Comparison of ENCODE assay signal across 24 cellular contexts in the genomic region with DNA sequence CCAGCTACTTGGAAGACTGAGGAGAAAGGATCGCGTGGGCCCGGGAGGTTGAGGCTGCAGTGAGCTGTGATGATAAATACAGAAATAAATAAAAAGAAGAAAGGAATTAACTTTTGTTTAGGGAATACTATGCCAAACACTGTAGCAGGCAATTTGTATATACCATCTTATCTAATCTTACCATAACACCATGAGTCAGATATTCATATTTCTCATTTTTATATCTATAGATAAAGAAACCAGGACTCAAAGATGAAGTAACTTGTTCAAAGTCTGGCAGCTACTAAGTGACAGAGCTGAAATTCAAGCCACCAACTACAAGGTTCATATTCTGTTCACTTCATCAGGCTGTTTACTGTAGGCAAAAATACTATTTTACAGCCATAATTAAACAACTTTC.
DNase-seq lines count a peak whose midpoint lies in the region; ATAC-seq lines count a peak whose summit lies in the region.
"Had no signal": no experiment of that assay in that cellular context is flagged by ENCODE, and none has a peak within 500 bp of the region (broad histone marks: within the 10 kb centered on the region; RNA-seq: fewer than 3 reads in every experiment).

No MANE protein-coding gene starts in this region.

- H3K4me1 Mint-ChIP-seq in activated CD4-positive, alpha-beta T cell treated with anti-CD3 and anti-CD28 coated beads for 36 hours = peaks cover 82% of the 10 kb centered on the region
- peaks cover 46 to 84% (median 67%) of the 10 kb centered on the region in 4 donors for H3K4me1 Mint-ChIP-seq in CD4-positive, CD25-positive, alpha-beta regulatory T cell
- H3K4me1 Mint-ChIP-seq in T-helper 2 cell treated with Interferon-gamma antibody and Interleukin-4, amounts not matched to agents 5 μg/mL and 100 μg/mL, for 36 hours (ENCODE audit: low read depth) = peaks cover 86% of the 10 kb centered on the region
- peaks cover 68% of the 10 kb centered on the region for H3K4me1 Mint-ChIP-seq in dendritic cell treated with granulocyte-macrophage colony-stimulating factor and Interleukin-4, amounts not matched to agents 40 ng/mL and 50 ng/mL, for 4 days (ENCODE audit: low read depth)

- H3K36me3 Mint-ChIP-seq in activated CD4-positive, alpha-beta T cell treated with anti-CD3 and anti-CD28 coated beads for 36 hours (ENCODE audit: low read depth) = peaks cover 14% of the 10 kb centered on the region
- H3K36me3 Mint-ChIP-seq in CD4-positive, CD25-positive, alpha-beta regulatory T cell = peaks cover 3% of the 10 kb centered on the region
- peaks cover 47% of the 10 kb centered on the region for H3K36me3 Mint-ChIP-seq in T-helper 2 cell treated with Interferon-gamma antibody and Interleukin-4, amounts not matched to agents 5 μg/mL and 100 μg/mL, for 36 hours (ENCODE audit: low read depth)
- no peaks in the 10 kb centered on the region for H3K36me3 Mint-ChIP-seq in dendritic cell treated with granulocyte-macrophage colony-stimulating factor and Interleukin-4, amounts not matched to agents 40 ng/mL and 50 ng/mL, for 4 days (ENCODE audit: low read depth)

- peak overlapping the region; percentile 82 for H3K27ac Mint-ChIP-seq in activated CD4-positive, alpha-beta T cell treated with anti-CD3 and anti-CD28 coated beads for 36 hours
- H3K27ac Mint-ChIP-seq in CD4-positive, CD25-positive, alpha-beta regulatory T cell = peak overlapping the region; percentile 2 to 94 (median 84)
- peak overlapping the region; percentile 96 for H3K27ac Mint-ChIP-seq in T-helper 2 cell treated with Interferon-gamma antibody and Interleukin-4, amounts not matched to agents 5 μg/mL and 100 μg/mL, for 36 hours
- peak overlapping the region; percentile 79 for H3K27ac Mint-ChIP-seq in dendritic cell treated with granulocyte-macrophage colony-stimulating factor and Interleukin-4, amounts not matched to agents 40 ng/mL and 50 ng/mL, for 4 days
- H3K27ac Mint-ChIP-seq: progenitor cell of endocrine pancreas had no signal

- CTCF ChIA-PET in activated CD4-positive, alpha-beta T cell treated with anti-CD3 and anti-CD28 coated beads for 36 hours (lab: Charles Lee) = interaction anchor here (1.0 to 1.6 kb wide), 3 partner anchors 18 to 49 kb away, joined by 3 to 4 read pairs (median 3); no protein-coding TSS in a partner anchor

- no peak overlapping the region for H3K4me3 Mint-ChIP-seq in activated CD4-positive, alpha-beta T cell treated with anti-CD3 and anti-CD28 coated beads for 36 hours
- no peak overlapping the region for H3K4me3 Mint-ChIP-seq in CD4-positive, CD25-positive, alpha-beta regulatory T cell
- peak overlapping the region; percentile 51 for H3K4me3 Mint-ChIP-seq in T-helper 2 cell treated with Interferon-gamma antibody and Interleukin-4, amounts not matched to agents 5 μg/mL and 100 μg/mL, for 36 hours
- no peak overlapping the region for H3K4me3 Mint-ChIP-seq in dendritic cell treated with granulocyte-macrophage colony-stimulating factor and Interleukin-4, amounts not matched to agents 40 ng/mL and 50 ng/mL, for 4 days

- H3K36me3 ChIP-seq in CD4-positive, CD25-positive, alpha-beta regulatory T cell (ENCODE audit: control insufficient read depth, insufficient read depth, low read length) = no peaks in the 10 kb centered on the region
- H3K36me3 ChIP-seq: heart right ventricle, neutrophil, tibial nerve had no signal

- no peaks in the 10 kb centered on the region for H3K27me3 ChIP-seq in CD4-positive, CD25-positive, alpha-beta regulatory T cell (ENCODE audit: control insufficient read depth, insufficient read depth, low read length)
- H3K27me3 ChIP-seq: body of pancreas, heart right ventricle, neutrophil, tibial nerve had no signal

- no peaks in the 10 kb centered on the region for H3K27me3 Mint-ChIP-seq in activated CD4-positive, alpha-beta T cell treated with anti-CD3 and anti-CD28 coated beads for 36 hours
- H3K27me3 Mint-ChIP-seq in CD4-positive, CD25-positive, alpha-beta regulatory T cell = no peaks in the 10 kb centered on the region
- H3K27me3 Mint-ChIP-seq in T-helper 2 cell treated with Interferon-gamma antibody and Interleukin-4, amounts not matched to agents 5 μg/mL and 100 μg/mL, for 36 hours (ENCODE audit: low read depth) = no peaks in the 10 kb centered on the region
- no peaks in the 10 kb centered on the region for H3K27me3 Mint-ChIP-seq in dendritic cell treated with granulocyte-macrophage colony-stimulating factor and Interleukin-4, amounts not matched to agents 40 ng/mL and 50 ng/mL, for 4 days

- peaks cover 66% of the 10 kb centered on the region for H3K4me1 ChIP-seq in CD4-positive, CD25-positive, alpha-beta regulatory T cell (ENCODE audit: control insufficient read depth, insufficient read depth, low read length, poor library complexity, severe bottlenecking)
- H3K4me1 ChIP-seq: body of pancreas had no signal

- POLR2A ChIA-PET in activated CD4-positive, alpha-beta T cell treated with anti-CD3 and anti-CD28 coated beads for 36 hours (lab: Charles Lee) = no interaction called here

- H3K9me3 ChIP-seq in CD4-positive, CD25-positive, alpha-beta regulatory T cell (ENCODE audit: control insufficient read depth in 2 of 2, low read length in 2 of 2) = no peaks in the 10 kb centered on the region
- H3K9me3 ChIP-seq: body of pancreas, heart right ventricle, neutrophil, tibial nerve had no signal

- intact Hi-C loops in activated CD4-positive, alpha-beta T cell treated with anti-CD3 and anti-CD28 coated beads for 36 hours (cut with DNase I, micrococcal nuclease) = loop anchor here (10.0 kb wide), 1 partner anchor 637 kb away; the partner anchor contains the start of gene STK17B (in 2 of the 2)
- intact Hi-C loops in dendritic cell treated with granulocyte-macrophage colony-stimulating factor and Interleukin-4, amounts not matched to agents 40 ng/mL and 50 ng/mL, for 4 days (cut with micrococcal nuclease) = no loop called here

- H3K27ac ChIP-seq in CD4-positive, CD25-positive, alpha-beta regulatory T cell (ENCODE audit: insufficient read depth, low read length, poor library complexity, severe bottlenecking) = no peak overlapping the region
- H3K27ac ChIP-seq: body of pancreas, neutrophil, tibial nerve had no signal

- ATAC-seq in activated CD4-positive, alpha-beta T cell treated with anti-CD3 and anti-CD28 coated beads for 36 hours = no peak
- ATAC-seq in CD4-positive, CD25-positive, alpha-beta regulatory T cell (ENCODE audit: low read depth in 2 of 2) = no peak
- ATAC-seq: body of pancreas, heart right ventricle, sciatic nerve had no signal

- H3K4me3 ChIP-seq in CD4-positive, CD25-positive, alpha-beta regulatory T cell (ENCODE audit: low read depth, low read length) = no peak overlapping the region
- H3K4me3 ChIP-seq: body of pancreas, heart right ventricle, tibial nerve had no signal

- no peak for DNase-seq in activated CD4-positive, alpha-beta T cell treated with anti-CD3 and anti-CD28 coated beads for 36 hours
- DNase-seq in activated CD4-positive, alpha-beta T cell treated with anti-CD3 and anti-CD28 coated beads for 1 hour = no peak
- no peak for DNase-seq in CD4-positive, CD25-positive, alpha-beta regulatory T cell
- no peak for DNase-seq in T-helper 2 cell treated with Interferon-gamma antibody and Interleukin-4, amounts not matched to agents 5 μg/mL and 100 μg/mL, for 36 hours (ENCODE audit: low spot score)
- DNase-seq in germinal center (ENCODE audit: low spot score) (no peak), NCI-H1436 treated with DMSO at 0.1 percent for 48 hours (lab: John Stamatoyannopoulos, UW) (no peak), mesenteric fat pad (ENCODE audit: low spot score) (no peak)
- DNase-seq: activated CD4-positive, alpha-beta T cell treated with anti-CD3 and anti-CD28 coated beads, Interleukin-2, amount 50 U/mL, for 1 hour; activated T-cell treated with anti-CD3 and anti-CD28 coated beads for 4 hours; body of pancreas; COR-L47; GF-D8; heart right ventricle; Karpas-422; mammary epithelial cell; MV-4-11; NCI-H2171 treated with DMSO at 0.1 percent for 48 hours; NCI-H524 treated with DMSO at 0.1 percent for 48 hours; stimulated activated CD4-positive, alpha-beta T cell treated with anti-CD3 and anti-CD28 coated beads, Interleukin-15, amount 100 ng/mL, for 24 hours had no signal

- H3K9me3 Mint-ChIP-seq in activated CD4-positive, alpha-beta T cell treated with anti-CD3 and anti-CD28 coated beads for 36 hours (ENCODE audit: low read depth) = peaks cover 17% of the 10 kb centered on the region
- H3K9me3 Mint-ChIP-seq in CD4-positive, CD25-positive, alpha-beta regulatory T cell = peaks cover 0 to 7% (median under 1%) of the 10 kb centered on the region in 7 donors
- peaks cover 13% of the 10 kb centered on the region for H3K9me3 Mint-ChIP-seq in T-helper 2 cell treated with Interferon-gamma antibody and Interleukin-4, amounts not matched to agents 5 μg/mL and 100 μg/mL, for 36 hours
- H3K9me3 Mint-ChIP-seq in dendritic cell treated with granulocyte-macrophage colony-stimulating factor and Interleukin-4, amounts not matched to agents 40 ng/mL and 50 ng/mL, for 4 days = peaks cover 11% of the 10 kb centered on the region
